In the genomic region with DNA sequence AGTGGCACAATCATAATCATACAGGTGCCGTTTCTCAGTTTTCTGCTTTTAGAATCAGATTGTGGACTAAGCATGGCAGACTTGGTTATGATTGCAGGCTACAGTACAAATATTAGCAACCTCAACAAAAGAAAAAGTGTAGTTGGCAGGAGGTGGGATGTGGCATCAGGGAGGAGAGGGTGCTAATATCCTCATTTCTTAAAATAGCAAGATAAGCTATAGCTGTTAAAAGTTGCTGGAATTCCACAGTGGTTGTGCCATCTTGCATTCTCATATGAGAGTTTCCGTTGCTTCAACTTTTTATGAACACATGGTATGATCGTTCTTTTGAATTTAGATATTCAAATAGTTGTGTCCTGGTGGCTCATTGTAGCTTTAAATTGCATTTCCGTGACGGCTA, we compare ENCODE assay signal across 7 cellular contexts. TPM values are rescaled to one million over a fixed set of nuclear protein-coding genes. Genes with fewer than 3 reads are reported as not detected.
"Had no signal": no experiment of that assay in that cellular context is flagged by ENCODE, and none has a peak within 500 bp of the region (broad histone marks: within the 10 kb centered on the region; RNA-seq: fewer than 3 reads in every experiment).

No MANE protein-coding gene starts in this region.

- DNase-seq: GDM1, GF-D8 had no signal

- H3K4me3 ChIP-seq: GM12878 had no signal

- FAIRE-seq: G401.6, GM12878, GM12891, GM18507 had no signal

- ATAC-seq: GM12878 had no signal

RNA-seq across cellular contexts. Expression of a gene that starts 21.4 kb away (rescaled TPM):
- total RNA-seq: G401 had no signal
